ENCODE assay signal across 8 cellular contexts in genomic region chr9:128340691-128341434, GRCh38. TPM values are rescaled to one million over a fixed set of nuclear protein-coding genes. Genes with fewer than 3 reads are reported as not detected.
A peak's percentile ranks its signal among the peaks of the same experiment; 100 is the strongest.
DNase-seq lines count a peak whose midpoint lies in the region; ATAC-seq and FAIRE-seq lines count a peak whose summit lies in the region.

No MANE protein-coding gene starts in this region.

- DNase-seq in activated T-cell treated with anti-CD3 and anti-CD28 coated beads for 4 hours (peak; percentile 9), small intestine (no peak), GM19240 (ENCODE audit: insufficient read length, low spot score) (no peak), SKM-1 treated with dmso at 0.1 percent for 144 hours (lab: John Stamatoyannopoulos, UW; ENCODE audit: unreplicated experiment) (no peak)
- no peak for DNase-seq in activated T-cell treated with anti-CD3 and anti-CD28 coated beads, Interleukin-2, amount 50 U/mL, for 1 hour
- no peak for DNase-seq in activated T-helper 2 cell treated with anti-CD3 and anti-CD28 coated beads, Interferon-gamma antibody, Interleukin-2, Interleukin-4, amounts not matched to agents 10 μg/mL and 5 μg/mL and 100 μg/mL, durations not matched to agents 14 hours and 24 hours and 36 hours (ENCODE audit: low spot score)

- H3K4me1 ChIP-seq in iPS-15b (ENCODE audit: control insufficient read depth, insufficient read depth, low read length) (no peaks in the 10 kb centered on the region), small intestine (ENCODE audit: control insufficient read depth in 2 of 2, insufficient read depth in 1 of 2, low read depth in 1 of 2, low read length in 1 of 2) (no peaks in the 10 kb centered on the region)

- ATAC-seq in HG03439 (IDR thresholded peaks at IDR 0.05; ENCODE audit: unreplicated experiment): peak; percentile 26

- H3K4me3 Mint-ChIP-seq in activated T-helper 2 cell treated with anti-CD3 and anti-CD28 coated beads, Interferon-gamma antibody, Interleukin-2, Interleukin-4, amounts not matched to agents 10 μg/mL and 5 μg/mL and 100 μg/mL, durations not matched to agents 14 hours and 24 hours and 36 hours (ENCODE audit: low read depth): peak overlapping the region; percentile 89

- peak overlapping the region; percentile 65 for H3K9ac ChIP-seq in iPS-15b (ENCODE audit: low read depth, low read length)

- peak overlapping the region; percentile 81 for H3K27ac Mint-ChIP-seq in activated T-helper 2 cell treated with anti-CD3 and anti-CD28 coated beads, Interferon-gamma antibody, Interleukin-2, Interleukin-4, amounts not matched to agents 10 μg/mL and 5 μg/mL and 100 μg/mL, durations not matched to agents 14 hours and 24 hours and 36 hours

- H3K36me3 ChIP-seq in iPS-15b (ENCODE audit: control insufficient read depth, insufficient read depth, low read length) (peaks cover 8% of the 10 kb centered on the region), small intestine (ENCODE audit: control insufficient read depth in 2 of 2, insufficient read depth in 2 of 2, low read length in 2 of 2) (peaks cover 7 to 9% of the 10 kb centered on the region in 2 donors)

- WGBS in small intestine, 3 donors: 1 to 2% (median 1%) methylated on average over 25 to 48 of the region's 48 CpGs

- intact Hi-C loops in activated T-helper 2 cell treated with anti-CD3 and anti-CD28 coated beads, Interferon-gamma antibody, Interleukin-2, Interleukin-4, amounts not matched to agents 10 μg/mL and 5 μg/mL and 100 μg/mL, durations not matched to agents 14 hours and 24 hours and 36 hours (cut with micrococcal nuclease): loop anchor here (1.0 to 5.0 kb wide), 4 partner anchors 19 to 149 kb away; partner anchors contain the start of genes CIZ1, COQ4, GOLGA2 and SWI5

- no peaks in the 10 kb centered on the region for H3K27me3 Mint-ChIP-seq in activated T-helper 2 cell treated with anti-CD3 and anti-CD28 coated beads, Interferon-gamma antibody, Interleukin-2, Interleukin-4, amounts not matched to agents 10 μg/mL and 5 μg/mL and 100 μg/mL, durations not matched to agents 14 hours and 24 hours and 36 hours (ENCODE audit: low read depth)

- H3K27me3 ChIP-seq in iPS-15b (ENCODE audit: control insufficient read depth, insufficient read depth, low read length) (no peaks in the 10 kb centered on the region), small intestine (ENCODE audit: control insufficient read depth in 2 of 2, insufficient read depth in 2 of 2, low read length in 2 of 2) (no peaks in the 10 kb centered on the region)

- peak overlapping the region; percentile 61 for H3K4me3 ChIP-seq in iPS-15b (ENCODE audit: low read depth, low read length)
- H3K4me3 ChIP-seq in small intestine (ENCODE audit: low read depth in 1 of 2, low read length in 2 of 2): peak overlapping the region; percentile 78 to 93

- no peaks in the 10 kb centered on the region for H3K9me3 Mint-ChIP-seq in activated T-helper 2 cell treated with anti-CD3 and anti-CD28 coated beads, Interferon-gamma antibody, Interleukin-2, Interleukin-4, amounts not matched to agents 10 μg/mL and 5 μg/mL and 100 μg/mL, durations not matched to agents 14 hours and 24 hours and 36 hours

- H3K9me3 ChIP-seq in iPS-15b (ENCODE audit: control insufficient read depth, insufficient read depth, low read length): no peaks in the 10 kb centered on the region
- no peaks in the 10 kb centered on the region for H3K9me3 ChIP-seq in small intestine (ENCODE audit: control insufficient read depth, low read depth)

- peaks cover 7% of the 10 kb centered on the region for H3K4me1 Mint-ChIP-seq in activated T-helper 2 cell treated with anti-CD3 and anti-CD28 coated beads, Interferon-gamma antibody, Interleukin-2, Interleukin-4, amounts not matched to agents 10 μg/mL and 5 μg/mL and 100 μg/mL, durations not matched to agents 14 hours and 24 hours and 36 hours (ENCODE audit: low read depth)

- H3K27ac ChIP-seq in small intestine (ENCODE audit: low read depth in 1 of 2, low read length in 1 of 2): peak overlapping the region; percentile 89 to 93

- peaks cover 14% of the 10 kb centered on the region for H3K36me3 Mint-ChIP-seq in activated T-helper 2 cell treated with anti-CD3 and anti-CD28 coated beads, Interferon-gamma antibody, Interleukin-2, Interleukin-4, amounts not matched to agents 10 μg/mL and 5 μg/mL and 100 μg/mL, durations not matched to agents 14 hours and 24 hours and 36 hours (ENCODE audit: low read depth)

- no peak for FAIRE-seq in small intestine (lab: Jason Lieb, UNC)

RNA-seq across cellular contexts. Expression of gene SLC27A4, which starts 0.5 kb away (rescaled TPM):
- total RNA-seq in activated T-helper 2 cell treated with anti-CD3 and anti-CD28 coated beads, Interferon-gamma antibody, Interleukin-2, Interleukin-4, amounts not matched to agents 10 μg/mL and 5 μg/mL and 100 μg/mL, durations not matched to agents 14 hours and 24 hours and 36 hours: 30.5 and 32.0 TPM in 2 replicates
- polyA plus RNA-seq in small intestine: 100 to 1,000 TPM in 2 of 3 donors, 10 to 100 TPM in 1; 57.5 to 162 (median 132) TPM

RNA-seq across cellular contexts. Expression of gene COQ4, which starts 18.2 kb away (rescaled TPM):
- total RNA-seq in activated T-helper 2 cell treated with anti-CD3 and anti-CD28 coated beads, Interferon-gamma antibody, Interleukin-2, Interleukin-4, amounts not matched to agents 10 μg/mL and 5 μg/mL and 100 μg/mL, durations not matched to agents 14 hours and 24 hours and 36 hours: 49.6 and 52.2 TPM in 2 replicates
- polyA plus RNA-seq in small intestine: 100 to 1,000 TPM in 2 of 3 donors, 10 to 100 TPM in 1; 78.3 to 198 (median 132) TPM

RNA-seq across cellular contexts. Expression of gene TRUB2, which starts 18.6 kb away (rescaled TPM):
- total RNA-seq in activated T-helper 2 cell treated with anti-CD3 and anti-CD28 coated beads, Interferon-gamma antibody, Interleukin-2, Interleukin-4, amounts not matched to agents 10 μg/mL and 5 μg/mL and 100 μg/mL, durations not matched to agents 14 hours and 24 hours and 36 hours: 33.5 and 36.1 TPM in 2 replicates
- 10 to 100 TPM; 17.0 to 35.3 (median 17.9) TPM for polyA plus RNA-seq in small intestine

RNA-seq across cellular contexts. Expression of gene URM1, which starts 30.3 kb away (rescaled TPM):
- 78.6 and 78.7 TPM in 2 replicates for total RNA-seq in activated T-helper 2 cell treated with anti-CD3 and anti-CD28 coated beads, Interferon-gamma antibody, Interleukin-2, Interleukin-4, amounts not matched to agents 10 μg/mL and 5 μg/mL and 100 μg/mL, durations not matched to agents 14 hours and 24 hours and 36 hours
- polyA plus RNA-seq in small intestine: 10 to 100 TPM; 56.1 to 83.6 (median 64.6) TPM
